22 cellular contexts compared by ENCODE assay signal in the genomic region with DNA sequence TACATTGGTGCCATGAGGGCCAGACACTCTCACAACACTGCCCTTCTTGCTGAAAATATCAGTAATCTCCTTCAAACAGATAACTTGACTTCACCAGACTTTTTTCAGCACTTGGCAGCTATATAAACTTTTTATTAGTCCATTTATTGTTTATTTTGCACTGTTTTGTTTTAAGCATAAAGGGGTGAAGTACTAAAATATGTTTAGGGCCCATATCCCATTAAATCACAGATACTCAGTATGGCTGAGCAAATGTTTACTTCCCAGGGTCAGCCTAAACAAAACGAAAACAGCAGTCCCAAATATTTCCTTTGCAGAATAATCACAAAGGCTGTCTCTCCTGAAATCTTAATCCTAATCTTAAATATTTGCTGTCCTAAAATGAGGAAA.
A peak's percentile ranks its signal among the peaks of the same experiment; 100 is the strongest.
DNase-seq lines count a peak whose midpoint lies in the region; ATAC-seq, FAIRE-seq and TF ChIP-seq lines count a peak whose summit lies in the region.
"Had no signal": no experiment of that assay in that cellular context is flagged by ENCODE, and none has a peak within 500 bp of the region (broad histone marks: within the 10 kb centered on the region; RNA-seq: fewer than 3 reads in every experiment).

No MANE protein-coding gene starts in this region.

- H3K9me3 Mint-ChIP-seq in HFFc6 (no peaks in the 10 kb centered on the region), osteocyte (ENCODE audit: unreplicated experiment) (no peaks in the 10 kb centered on the region)
- H3K9me3 Mint-ChIP-seq: WTC11 had no signal

- no peaks in the 10 kb centered on the region for H3K9me3 ChIP-seq in SJSA1 (replicated peaks)
- H3K9me3 ChIP-seq: body of pancreas, Peyer's patch, thyroid gland had no signal

- FAIRE-seq in endometrium (lab: Jason Lieb, UNC) = peak; percentile 97

- H3K36me3 Mint-ChIP-seq in HFFc6 (ENCODE audit: low read depth) = no peaks in the 10 kb centered on the region
- H3K36me3 Mint-ChIP-seq in osteocyte (ENCODE audit: unreplicated experiment) = no peaks in the 10 kb centered on the region
- H3K36me3 Mint-ChIP-seq: WTC11 had no signal

- ATAC-seq in GM18873 (IDR thresholded peaks at IDR 0.05; ENCODE audit: low FRiP score, unreplicated experiment) (no peak), HG03521 (IDR thresholded peaks at IDR 0.05; ENCODE audit: unreplicated experiment) (no peak), HG03469 (IDR thresholded peaks at IDR 0.05; ENCODE audit: unreplicated experiment) (no peak)
- ATAC-seq: stimulated activated naive CD8-positive, alpha-beta T cell treated with anti-CD3 and anti-CD28 coated beads, Interleukin-15, Interleukin-2, amounts not matched to agents 100 U/mL and 50 U/mL, for 24 hours; WTC11 had no signal

- no peak for TF ChIP-seq CTCF in HFFc6 (IDR thresholded peaks at IDR 0.05)
- TF ChIP-seq CTCF in osteocyte (IDR thresholded peaks at IDR 0.05) = no peak

- H3K36me3 ChIP-seq in SJSA1 = no peaks in the 10 kb centered on the region
- H3K36me3 ChIP-seq: Peyer's patch, thyroid gland had no signal

- H3K4me3 Mint-ChIP-seq in HFFc6 (peak overlapping the region; percentile 78), osteocyte (ENCODE audit: unreplicated experiment) (no peak overlapping the region)
- H3K4me3 Mint-ChIP-seq: T-helper 2 cell treated with Interferon-gamma antibody and Interleukin-4, amounts not matched to agents 5 μg/mL and 100 μg/mL, for 36 hours; WTC11 had no signal

- H3K4me3 ChIP-seq in SJSA1 = no peak overlapping the region
- H3K4me3 ChIP-seq: body of pancreas, coronary artery, Peyer's patch, thyroid gland had no signal

- H3K27me3 Mint-ChIP-seq in HFFc6 (ENCODE audit: insufficient read depth) (no peaks in the 10 kb centered on the region; the same call in 1 of the 2 replicates), osteocyte (ENCODE audit: unreplicated experiment) (no peaks in the 10 kb centered on the region)

- peak overlapping the region; percentile 95 for H3K27ac Mint-ChIP-seq in HFFc6
- peak overlapping the region; percentile 95 for H3K27ac Mint-ChIP-seq in osteocyte (ENCODE audit: unreplicated experiment)
- H3K27ac Mint-ChIP-seq: T-helper 2 cell treated with Interferon-gamma antibody and Interleukin-4, amounts not matched to agents 5 μg/mL and 100 μg/mL, for 36 hours; WTC11 had no signal

- H3K4me1 Mint-ChIP-seq in HFFc6 (ENCODE audit: low read depth) (peaks cover 59% of the 10 kb centered on the region), osteocyte (ENCODE audit: unreplicated experiment) (peaks cover 45% of the 10 kb centered on the region)
- H3K4me1 Mint-ChIP-seq: WTC11 had no signal

- DNase-seq in HFFc6 (no peak), SJSA1 (ENCODE audit: low read depth in 1 of 2, low spot score in 2 of 2) (no peak), osteocyte (ENCODE audit: extremely low spot score, unreplicated experiment) (no peak), ureter (ENCODE audit: low spot score) (no peak)
- DNase-seq: activated CD4-positive, alpha-beta T cell treated with anti-CD3 and anti-CD28 coated beads, Interleukin-2, amount 50 U/mL, for 48 hours; activated CD8-positive, alpha-beta memory T cell treated with anti-CD3 and anti-CD28 coated beads, Interleukin-2, amount 50 U/mL, for 48 hours; activated effector memory CD4-positive, alpha-beta T cell treated with Interleukin-2 at 50 U/mL for 16 hours; DMS79 treated with DMSO at 0.1 percent for 48 hours; NCI-H1092 treated with DMSO at 0.1 percent for 48 hours; NCI-H748 treated with DMSO at 0.1 percent for 48 hours; stimulated activated CD4-positive, alpha-beta T cell treated with anti-CD3 and anti-CD28 coated beads, Interleukin-4, amount 100 ng/mL, for 4 hours; stimulated activated naive CD8-positive, alpha-beta T cell treated with anti-CD3 and anti-CD28 coated beads, Interleukin-15, Interleukin-2, amounts not matched to agents 100 U/mL and 50 U/mL, for 24 hours had no signal

- H3K27ac ChIP-seq in SJSA1 = peak overlapping the region; percentile 43

- H3K4me1 ChIP-seq in SJSA1 (replicated peaks) = peaks cover 40% of the 10 kb centered on the region
- H3K4me1 ChIP-seq: Peyer's patch had no signal

- H3K27me3 ChIP-seq in SJSA1 (replicated peaks) = no peaks in the 10 kb centered on the region
- H3K27me3 ChIP-seq: body of pancreas, Peyer's patch, thyroid gland had no signal
